ENCODE assay signal across 8 cellular contexts in the genomic region with DNA sequence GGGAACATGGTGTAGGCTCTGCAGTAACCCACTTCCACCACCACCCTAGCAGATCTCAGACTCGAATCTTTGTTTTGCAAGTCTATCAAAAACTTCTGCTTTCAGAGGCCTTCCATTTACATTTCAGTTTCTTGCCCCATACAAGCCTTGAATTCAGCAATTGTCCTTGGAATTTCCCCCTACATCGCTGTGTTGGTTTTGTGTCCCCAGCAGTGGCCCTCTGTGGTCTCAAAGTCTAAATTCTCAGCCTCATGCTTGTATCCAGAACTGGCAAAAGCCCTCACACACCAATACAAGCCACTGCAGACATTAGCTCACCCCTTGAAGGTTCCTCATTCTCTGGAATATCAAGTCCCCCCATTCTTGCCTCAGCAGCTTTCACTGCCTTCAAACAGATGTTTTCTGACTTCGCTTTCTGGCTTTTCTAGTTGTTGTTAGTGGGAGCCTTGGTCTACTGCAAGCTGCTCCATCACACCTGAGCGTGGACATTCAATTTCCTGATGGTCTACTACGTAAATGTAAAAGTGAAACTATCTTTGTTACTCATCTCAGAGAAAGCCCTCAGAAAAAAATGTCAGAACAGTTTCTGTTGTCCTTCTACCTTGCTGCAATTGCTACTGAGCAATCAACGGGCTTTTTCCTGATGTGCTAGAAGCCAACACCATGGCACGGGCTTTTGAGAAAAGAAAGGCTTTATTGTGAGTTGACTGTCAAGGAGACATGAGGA. TPM values are rescaled to one million over a fixed set of nuclear protein-coding genes. Genes with fewer than 3 reads are reported as not detected.
A peak's percentile ranks its signal among the peaks of the same experiment; 100 is the strongest.
DNase-seq lines count a peak whose midpoint lies in the region; ATAC-seq and TF ChIP-seq lines count a peak whose summit lies in the region.

No MANE protein-coding gene starts in this region.

- no peak overlapping the region for H3K27ac ChIP-seq in PC-9
- H3K27ac ChIP-seq in neutrophil = peak overlapping the region; percentile 96

- H2AFZ ChIP-seq in PC-9 = peak overlapping the region; percentile 67

- intact Hi-C loops in PC-9 (cut with micrococcal nuclease; ENCODE audit: unreplicated experiment) = no loop called here

- H3K27me3 ChIP-seq in PC-9 (ENCODE audit: insufficient read depth, low read depth) = no peaks in the 10 kb centered on the region
- H3K27me3 ChIP-seq in neutrophil = no peaks in the 10 kb centered on the region

- H3K4me2 ChIP-seq in PC-9 = peak overlapping the region; percentile 28

- POLR2A ChIA-PET in PC-9 (lab: Charles Lee; ENCODE audit: unreplicated experiment) = interaction anchor here (0.6 kb wide), 1 partner anchor 231 kb away, joined by 19 read pairs; no protein-coding TSS in a partner anchor

- H3K4me1 ChIP-seq in PC-9 (replicated peaks; ENCODE audit: insufficient read depth) (peaks cover 9% of the 10 kb centered on the region), neutrophil (ENCODE audit: control insufficient read depth in 1 of 2, insufficient read depth in 1 of 2, low read depth in 1 of 2, low read length in 1 of 2) (peaks cover 26 to 42% of the 10 kb centered on the region in 2 experiments)

- H3K36me3 ChIP-seq in PC-9 (ENCODE audit: low read depth) = no peaks in the 10 kb centered on the region
- H3K36me3 ChIP-seq in neutrophil = peaks cover 4% of the 10 kb centered on the region

- TF ChIP-seq CTCF in PC-9 (conservative IDR thresholded peaks at IDR 0.05) = no peak
- peak; percentile 40 for TF ChIP-seq CTCF in neutrophil (IDR thresholded peaks at IDR 0.05)

- CTCF ChIA-PET in PC-9 (lab: Charles Lee) = no interaction called here

- peak; percentile 44 for ATAC-seq in GM18520 (IDR thresholded peaks at IDR 0.05; ENCODE audit: unreplicated experiment)
- peak; percentile 49 for ATAC-seq in HG02798 (IDR thresholded peaks at IDR 0.05; ENCODE audit: poor library complexity, unreplicated experiment)

- BruUV-seq in PC-9 (replicated peaks; lab: Mats Ljungman, UMichigan) = no TSS peak

- no peak for DNase-seq in PC-9
- DNase-seq in dedifferentiated amniotic fluid mesenchymal stem cell (ENCODE audit: extremely low spot score) = no peak
- no peak for DNase-seq in NCI-H510A treated with DMSO at 0.1 percent for 48 hours (lab: John Stamatoyannopoulos, UW)
- no peak for DNase-seq in effector CD8-positive, alpha-beta T cell (lab: John Stamatoyannopoulos, UW)
- no peak for DNase-seq in SW 1271 (lab: John Stamatoyannopoulos, UW)

- H3F3A ChIP-seq in PC-9 (ENCODE audit: insufficient read depth, low read depth) = peaks cover 3% of the 10 kb centered on the region; the same call in 1 of the 2 replicates

- peaks cover 22% of the 10 kb centered on the region for H3K79me2 ChIP-seq in PC-9 (ENCODE audit: low read depth)

- H3K9me2 ChIP-seq in PC-9 (ENCODE audit: insufficient read depth) = no peaks in the 10 kb centered on the region

- H3K9me3 ChIP-seq in PC-9 (ENCODE audit: insufficient read depth, low read depth) = no peaks in the 10 kb centered on the region
- no peaks in the 10 kb centered on the region for H3K9me3 ChIP-seq in neutrophil

- H3K4me3 ChIP-seq in PC-9 (no peak overlapping the region), neutrophil (ENCODE audit: low read depth in 1 of 2, low read length in 1 of 2) (peak overlapping the region; percentile 34 to 44)

- 0 out of 2 replicates have a peak, but pooled peaks cover 14% of the 10 kb centered on the region for H4K20me1 ChIP-seq in PC-9 (ENCODE audit: insufficient read depth)

RNA-seq across cellular contexts. Expression of gene NUB1, which starts 1.8 kb away (rescaled TPM):
- 63.8 and 80.6 TPM in 2 replicates for total RNA-seq in PC-9 (2021)
